Comparison of ENCODE assay signal across 10 cellular contexts in the genomic region with DNA sequence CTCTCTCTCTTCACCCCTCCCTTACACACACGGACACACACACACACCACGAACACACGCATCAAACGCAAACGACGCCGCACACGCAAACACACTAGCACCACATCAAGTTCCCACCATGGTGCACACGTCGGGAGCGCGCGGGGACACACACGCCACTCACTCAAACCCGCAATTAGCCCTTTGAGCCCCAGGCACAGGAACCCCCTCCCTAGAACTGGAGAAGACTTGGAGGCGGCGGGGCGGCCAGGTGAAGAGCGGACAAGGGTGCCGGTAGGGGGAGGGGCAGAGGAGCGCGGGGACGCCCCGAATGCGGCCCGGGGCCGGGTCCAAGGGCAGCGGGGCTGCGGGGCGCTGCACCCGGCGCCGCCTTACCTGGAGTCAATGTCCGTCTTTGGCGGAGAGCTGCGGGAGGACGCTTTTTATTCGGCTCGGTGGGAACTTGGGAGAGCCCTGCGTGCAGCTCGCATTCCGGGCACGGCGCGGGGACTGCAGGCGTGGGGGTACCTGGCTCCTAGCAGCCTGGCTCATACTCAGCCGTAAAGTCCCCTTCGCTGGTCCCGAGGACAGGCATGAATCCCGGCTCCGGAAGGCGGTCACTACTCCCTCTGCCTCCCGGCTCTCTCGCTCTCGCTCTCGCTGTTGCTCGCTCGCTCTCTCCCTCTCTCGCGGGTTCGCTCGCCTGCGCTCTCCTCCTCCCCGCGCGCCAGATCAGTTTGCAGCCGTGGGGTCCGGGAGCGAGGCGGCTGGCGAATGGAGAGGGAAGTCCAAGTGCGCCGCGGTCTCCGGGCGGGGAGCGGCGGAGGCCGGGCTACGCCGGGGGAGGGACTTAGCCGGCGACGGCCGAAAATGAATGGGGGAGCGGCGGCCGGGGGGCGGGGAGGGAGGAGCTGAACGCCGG. TPM values are rescaled to one million over a fixed set of nuclear protein-coding genes. Genes with fewer than 3 reads are reported as not detected.
DNase-seq lines count a peak whose midpoint lies in the region; ATAC-seq and TF ChIP-seq lines count a peak whose summit lies in the region.
"Had no signal": no experiment of that assay in that cellular context is flagged by ENCODE, and none has a peak within 500 bp of the region (broad histone marks: within the 10 kb centered on the region; RNA-seq: fewer than 3 reads in every experiment).

A gene with protein sequence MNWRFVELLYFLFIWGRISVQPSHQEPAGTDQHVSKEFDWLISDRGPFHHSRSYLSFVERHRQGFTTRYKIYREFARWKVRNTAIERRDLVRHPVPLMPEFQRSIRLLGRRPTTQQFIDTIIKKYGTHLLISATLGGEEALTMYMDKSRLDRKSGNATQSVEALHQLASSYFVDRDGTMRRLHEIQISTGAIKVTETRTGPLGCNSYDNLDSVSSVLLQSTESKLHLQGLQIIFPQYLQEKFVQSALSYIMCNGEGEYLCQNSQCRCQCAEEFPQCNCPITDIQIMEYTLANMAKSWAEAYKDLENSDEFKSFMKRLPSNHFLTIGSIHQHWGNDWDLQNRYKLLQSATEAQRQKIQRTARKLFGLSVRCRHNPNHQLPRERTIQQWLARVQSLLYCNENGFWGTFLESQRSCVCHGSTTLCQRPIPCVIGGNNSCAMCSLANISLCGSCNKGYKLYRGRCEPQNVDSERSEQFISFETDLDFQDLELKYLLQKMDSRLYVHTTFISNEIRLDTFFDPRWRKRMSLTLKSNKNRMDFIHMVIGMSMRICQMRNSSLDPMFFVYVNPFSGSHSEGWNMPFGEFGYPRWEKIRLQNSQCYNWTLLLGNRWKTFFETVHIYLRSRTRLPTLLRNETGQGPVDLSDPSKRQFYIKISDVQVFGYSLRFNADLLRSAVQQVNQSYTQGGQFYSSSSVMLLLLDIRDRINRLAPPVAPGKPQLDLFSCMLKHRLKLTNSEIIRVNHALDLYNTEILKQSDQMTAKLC (minus strand): TSS at position 755 of the 901 bp plus-strand sequence. CDS start 56,080 bp downstream, outside the sequence.

- DNase-seq in Right ventricle myocardium inferior (ENCODE audit: missing footprints) (peak; percentile 64), cardiac septum (ENCODE audit: low spot score) (no peak), MCF 10A (ENCODE audit: unreplicated experiment) (no peak), islet precursor cell (peak; percentile 89), MM.1S (no peak)
- DNase-seq in activated T-cell treated with anti-CD3 and anti-CD28 coated beads, Interleukin-2, amount 50 U/mL, for 24 hours: no peak

- no peak for TF ChIP-seq CTCF in MCF 10A (IDR thresholded peaks at IDR 0.05; ENCODE audit: unreplicated experiment)
- no peak for TF ChIP-seq CTCF in MM.1S (IDR thresholded peaks at IDR 0.05; ENCODE audit: low read length)

- no peaks in the 10 kb centered on the region for H3K9me2 ChIP-seq in MM.1S (replicated peaks; ENCODE audit: insufficient read depth, low read length)

- H3K4me1 Mint-ChIP-seq in MCF 10A (ENCODE audit: insufficient read depth, unreplicated experiment): no peaks in the 10 kb centered on the region
- peaks cover 4% of the 10 kb centered on the region for H3K4me1 Mint-ChIP-seq in activated T-cell treated with anti-CD3 and anti-CD28 coated beads, Interleukin-2, amount 50 U/mL, for 24 hours (ENCODE audit: low read depth)

- H3K4me3 ChIP-seq in subcutaneous abdominal adipose tissue (ENCODE audit: low read depth in 1 of 5, low read length in 5 of 5) (peak within 1 kb of the TSS in 4 of 5 donors; percentile 39 to 58 (median 48)), MM.1S (ENCODE audit: low read length) (no peak within 1 kb of the TSS)

- peaks cover 16% of the 10 kb centered on the region for H3K27me3 Mint-ChIP-seq in MCF 10A (ENCODE audit: insufficient read depth, unreplicated experiment)
- H3K27me3 Mint-ChIP-seq in activated T-cell treated with anti-CD3 and anti-CD28 coated beads, Interleukin-2, amount 50 U/mL, for 24 hours: peaks cover 54% of the 10 kb centered on the region

- H3K9ac ChIP-seq in subcutaneous abdominal adipose tissue (ENCODE audit: low read length in 5 of 5): no peak within 1 kb of the TSS
- H3K9ac ChIP-seq in MM.1S (ENCODE audit: low read length): no peak within 1 kb of the TSS

- POLR2A ChIA-PET in MCF 10A (lab: Yijun Ruan, JAX): no interaction called here

- H2AFZ ChIP-seq in MM.1S (ENCODE audit: low read length): no peak within 1 kb of the TSS

- peaks cover 0 to 14% (median 8%) of the 10 kb centered on the region in 5 donors for H3K4me1 ChIP-seq in subcutaneous abdominal adipose tissue (ENCODE audit: control insufficient read depth in 5 of 5, insufficient read depth in 5 of 5, low read length in 5 of 5)
- H3K4me1 ChIP-seq in MM.1S (ENCODE audit: low read length): no peaks in the 10 kb centered on the region

- peak; percentile 42 for ATAC-seq in Right ventricle myocardium inferior
- ATAC-seq in GM19324 (IDR thresholded peaks at IDR 0.05; ENCODE audit: low FRiP score, unreplicated experiment): no peak

- H3F3A ChIP-seq in MM.1S (ENCODE audit: insufficient read depth, low read length): no peaks in the 10 kb centered on the region

- peak within 1 kb of the TSS; percentile 34 for H3K4me3 Mint-ChIP-seq in MCF 10A (ENCODE audit: unreplicated experiment)
- H3K4me3 Mint-ChIP-seq in activated T-cell treated with anti-CD3 and anti-CD28 coated beads, Interleukin-2, amount 50 U/mL, for 24 hours: no peak within 1 kb of the TSS

- no TSS peak for BruUV-seq in MCF 10A (replicated peaks; lab: Mats Ljungman, UMichigan)

- H3K27ac ChIP-seq in subcutaneous abdominal adipose tissue (ENCODE audit: low read depth, low read length) (no peak within 1 kb of the TSS), MM.1S (ENCODE audit: low read length) (no peak within 1 kb of the TSS)

- CTCF ChIA-PET in MCF 10A (lab: Yijun Ruan, JAX): interaction anchor here (0.8 kb wide), 1 partner anchor 1163 kb away, joined by 3 read pairs; no protein-coding TSS in a partner anchor

- no peaks in the 10 kb centered on the region for H4K20me1 ChIP-seq in MM.1S (ENCODE audit: insufficient read depth, low read length)

- intact Hi-C loops in Right ventricle myocardium inferior (cut with DNase I) (no loop called here), cardiac septum (cut with DNase I) (loop anchor here (2.0 to 10.0 kb wide), 2 partner anchors 540 to 1584 kb away; no protein-coding TSS in a partner anchor), MCF 10A (cut with micrococcal nuclease) (no loop called here)

- peaks cover 0 to 2% (median 0%) of the 10 kb centered on the region in 5 donors for H3K9me3 ChIP-seq in subcutaneous abdominal adipose tissue (ENCODE audit: control insufficient read depth in 5 of 5, low read length in 5 of 5)
- no peaks in the 10 kb centered on the region for H3K9me3 ChIP-seq in MM.1S (replicated peaks; ENCODE audit: insufficient read depth, low read length)

- no peak within 1 kb of the TSS for H3K27ac Mint-ChIP-seq in MCF 10A (ENCODE audit: low read depth, unreplicated experiment)
- H3K27ac Mint-ChIP-seq in activated T-cell treated with anti-CD3 and anti-CD28 coated beads, Interleukin-2, amount 50 U/mL, for 24 hours: no peak within 1 kb of the TSS

- H3K36me3 Mint-ChIP-seq in MCF 10A (ENCODE audit: insufficient read depth, unreplicated experiment): peaks cover 5% of the 10 kb centered on the region
- no peaks in the 10 kb centered on the region for H3K36me3 Mint-ChIP-seq in activated T-cell treated with anti-CD3 and anti-CD28 coated beads, Interleukin-2, amount 50 U/mL, for 24 hours (ENCODE audit: low read depth)

- no peak within 1 kb of the TSS for H3K4me2 ChIP-seq in MM.1S (ENCODE audit: low read depth, low read length)

- no peaks in the 10 kb centered on the region for H3K79me2 ChIP-seq in MM.1S (ENCODE audit: low read length)

- peaks cover 8% of the 10 kb centered on the region for H3K9me3 Mint-ChIP-seq in MCF 10A (ENCODE audit: unreplicated experiment)
- peaks cover 19% of the 10 kb centered on the region for H3K9me3 Mint-ChIP-seq in activated T-cell treated with anti-CD3 and anti-CD28 coated beads, Interleukin-2, amount 50 U/mL, for 24 hours

- H3K36me3 ChIP-seq in subcutaneous abdominal adipose tissue (ENCODE audit: control insufficient read depth in 5 of 5, insufficient read depth in 5 of 5, low read length in 5 of 5): no peaks in the 10 kb centered on the region
- H3K36me3 ChIP-seq in MM.1S (replicated peaks; ENCODE audit: insufficient read depth, low read length): no peaks in the 10 kb centered on the region

- peaks cover 21 to 38% (median 28%) of the 10 kb centered on the region in 5 donors for H3K27me3 ChIP-seq in subcutaneous abdominal adipose tissue (ENCODE audit: control insufficient read depth in 5 of 5, insufficient read depth in 4 of 5, low read length in 5 of 5)
- no peaks in the 10 kb centered on the region for H3K27me3 ChIP-seq in MM.1S (replicated peaks; ENCODE audit: insufficient read depth, low read length)

RNA-seq across cellular contexts. Expression of the gene that starts here (rescaled TPM):
- total RNA-seq in Right ventricle myocardium inferior: 0.35 TPM
- 1.7 TPM for total RNA-seq in cardiac septum
- not detected in 2 replicates for total RNA-seq in MCF 10A (2022)
- total RNA-seq: Daoy; T-helper 1 cell treated with Interleukin-12 subunit alpha and Interleukin-12 subunit beta and Interleukin-4 antibody, amounts not matched to agents 30 ng/mL and 1 ng/mL, for 36 hours had no signal

Comparison
In these comparisons a context has a peak if more than half of its experiments do, and no peak if none do; other contexts are left out.
1. Peak in DNase-seq and ATAC-seq in Right ventricle myocardium inferior; RNA of the gene not detected or under 1 TPM.